Comparison of ENCODE assay signal across 8 cellular contexts in the genomic region with DNA sequence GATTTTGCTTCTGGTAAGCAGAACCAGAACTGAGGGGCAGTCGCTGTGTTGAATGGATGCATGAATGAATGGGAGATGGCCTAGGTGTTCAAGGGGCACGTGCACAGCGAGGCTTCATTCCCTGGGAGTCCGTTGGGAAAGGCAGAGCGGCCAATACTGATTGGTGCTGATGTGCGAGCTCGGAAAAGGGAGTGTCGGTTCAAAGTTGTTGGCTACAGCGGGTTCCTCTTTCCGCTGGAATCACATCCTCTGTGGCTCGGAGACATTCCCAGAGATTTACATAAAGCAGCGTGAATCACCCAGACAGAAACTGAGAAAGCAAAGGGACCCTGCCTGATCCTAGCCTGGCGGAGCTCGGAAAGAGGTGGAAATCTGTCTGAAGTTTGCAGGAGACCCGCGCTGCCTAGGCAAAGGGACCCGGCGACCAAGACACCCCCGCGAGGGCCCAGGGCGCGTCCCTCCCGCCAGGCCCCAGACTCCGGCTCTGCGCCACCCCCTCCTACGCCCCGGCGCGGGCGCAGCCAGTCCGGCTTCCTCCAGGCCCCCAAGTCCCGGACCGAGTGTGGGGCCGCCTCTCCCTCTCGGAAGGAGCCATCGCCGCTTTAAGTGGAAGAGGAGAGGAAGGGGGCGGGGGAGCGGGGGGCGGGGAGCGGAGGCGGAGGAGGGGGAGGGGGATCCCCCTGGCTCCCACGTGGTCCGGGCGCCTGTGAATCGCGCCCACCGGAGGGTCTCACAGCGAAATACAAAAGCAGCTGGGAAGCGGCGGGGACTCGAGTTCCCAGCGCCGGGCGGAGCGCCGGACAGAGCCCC. TPM values are rescaled to one million over a fixed set of nuclear protein-coding genes. Genes with fewer than 3 reads are reported as not detected.
DNase-seq lines count a peak whose midpoint lies in the region; ATAC-seq and TF ChIP-seq lines count a peak whose summit lies in the region.

A gene with protein sequence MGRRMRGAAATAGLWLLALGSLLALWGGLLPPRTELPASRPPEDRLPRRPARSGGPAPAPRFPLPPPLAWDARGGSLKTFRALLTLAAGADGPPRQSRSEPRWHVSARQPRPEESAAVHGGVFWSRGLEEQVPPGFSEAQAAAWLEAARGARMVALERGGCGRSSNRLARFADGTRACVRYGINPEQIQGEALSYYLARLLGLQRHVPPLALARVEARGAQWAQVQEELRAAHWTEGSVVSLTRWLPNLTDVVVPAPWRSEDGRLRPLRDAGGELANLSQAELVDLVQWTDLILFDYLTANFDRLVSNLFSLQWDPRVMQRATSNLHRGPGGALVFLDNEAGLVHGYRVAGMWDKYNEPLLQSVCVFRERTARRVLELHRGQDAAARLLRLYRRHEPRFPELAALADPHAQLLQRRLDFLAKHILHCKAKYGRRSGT (plus strand): TSS at position 774 of the 810 bp plus-strand sequence. CDS start 177 bp downstream, outside the sequence.

- CTCF ChIA-PET in activated CD8-positive, alpha-beta memory T cell treated with anti-CD3 and anti-CD28 coated beads, Interleukin-2, amount 10 ng/mL, durations not matched to agents 7 days and 5 days (lab: Charles Lee), result interaction anchor here (0.6 to 3.3 kb wide), 4 partner anchors 46 to 649 kb away, joined by 3 to 10 read pairs (median 3); no protein-coding TSS in a partner anchor
- CTCF ChIA-PET in activated CD4-positive, alpha-beta memory T cell treated with anti-CD3 and anti-CD28 coated beads for 36 hours (lab: Charles Lee), result interaction anchor here (0.6 to 3.5 kb wide), 8 partner anchors 14 to 861 kb away, joined by 3 to 19 read pairs (median 3); no protein-coding TSS in a partner anchor

- TF ChIP-seq CTCF in esophagus squamous epithelium (IDR thresholded peaks at IDR 0.05) (no peak), mucosa of descending colon (IDR thresholded peaks at IDR 0.05) (no peak), thoracic aorta (IDR thresholded peaks at IDR 0.05) (no peak)

- H3K4me3 ChIP-seq in esophagus squamous epithelium (peak within 1 kb of the TSS; percentile 53 to 76 (median 64)), mucosa of descending colon (no peak within 1 kb of the TSS), thoracic aorta (peak within 1 kb of the TSS; percentile 76)

- intact Hi-C loops in activated CD4-positive, alpha-beta memory T cell treated with anti-CD3 and anti-CD28 coated beads for 36 hours (cut with micrococcal nuclease), result loop anchor here (2.0 to 10.0 kb wide), 3 partner anchors 434 to 1129 kb away; no protein-coding TSS in a partner anchor
- intact Hi-C loops in esophagus squamous epithelium (cut with DNase I) (loop anchor here (5.0 to 10.0 kb wide), 4 partner anchors 199 to 877 kb away; no protein-coding TSS in a partner anchor), mucosa of descending colon (cut with DNase I, micrococcal nuclease) (loop anchor here in 1 of 2 donors (5.0 kb wide), 1 partner anchor 649 kb away; no protein-coding TSS in a partner anchor)

- WGBS in esophagus squamous epithelium, 2 donors, result 1 to 14% methylated on average over 9 to 12 of the region's 57 CpGs

- H3K4me1 ChIP-seq in esophagus squamous epithelium (peaks cover 18 to 61% (median 20%) of the 10 kb centered on the region in 3 donors), mucosa of descending colon (ENCODE audit: low read depth) (peaks cover 13% of the 10 kb centered on the region), thoracic aorta (ENCODE audit: control insufficient read depth in 1 of 2, low read depth in 2 of 2) (peaks cover 10 to 24% of the 10 kb centered on the region in 2 donors)

- no peaks in the 10 kb centered on the region for H3K36me3 Mint-ChIP-seq in activated CD8-positive, alpha-beta memory T cell treated with anti-CD3 and anti-CD28 coated beads, Interleukin-2, amount 10 ng/mL, durations not matched to agents 7 days and 5 days
- H3K36me3 Mint-ChIP-seq in activated CD4-positive, alpha-beta memory T cell treated with anti-CD3 and anti-CD28 coated beads for 36 hours, result no peaks in the 10 kb centered on the region

- peak within 1 kb of the TSS; percentile 79 to 88 (median 86) for H3K27ac ChIP-seq in esophagus squamous epithelium
- no peak within 1 kb of the TSS for H3K27ac ChIP-seq in thoracic aorta

- no peak within 1 kb of the TSS for H3K27ac Mint-ChIP-seq in activated CD8-positive, alpha-beta memory T cell treated with anti-CD3 and anti-CD28 coated beads, Interleukin-2, amount 10 ng/mL, durations not matched to agents 7 days and 5 days
- no peak within 1 kb of the TSS for H3K27ac Mint-ChIP-seq in activated CD4-positive, alpha-beta memory T cell treated with anti-CD3 and anti-CD28 coated beads for 36 hours

- DNase-seq in activated CD8-positive, alpha-beta memory T cell treated with anti-CD3 and anti-CD28 coated beads for 24 hours, result peak; percentile 69
- no peak for DNase-seq in activated CD8-positive, alpha-beta memory T cell treated with anti-CD3 and anti-CD28 coated beads, Interleukin-2, amount 10 ng/mL, durations not matched to agents 7 days and 5 days
- DNase-seq in NCI-H1694 (lab: John Stamatoyannopoulos, UW) (peak; percentile 31), esophagus squamous epithelium (lab: John Stamatoyannopoulos, UW) (no peak), mucosa of descending colon (peak; percentile 21 to 59 (median 41)), thoracic aorta (ENCODE audit: low spot score) (no peak)
- peak; percentile 30 for DNase-seq in activated CD4-positive, alpha-beta memory T cell treated with anti-CD3 and anti-CD28 coated beads for 36 hours

- no peaks in the 10 kb centered on the region for H3K9me3 ChIP-seq in esophagus squamous epithelium
- no peaks in the 10 kb centered on the region for H3K9me3 ChIP-seq in mucosa of descending colon
- H3K9me3 ChIP-seq in thoracic aorta, result no peaks in the 10 kb centered on the region

- no peak for TF ChIP-seq POLR2A in esophagus squamous epithelium (IDR thresholded peaks at IDR 0.05)

- H3K27me3 ChIP-seq in esophagus squamous epithelium (peaks cover 0 to 61% (median 0%) of the 10 kb centered on the region in 4 donors), thoracic aorta (replicated peaks; ENCODE audit: insufficient read depth) (no peaks in the 10 kb centered on the region)

- POLR2A ChIA-PET in activated CD4-positive, alpha-beta memory T cell treated with anti-CD3 and anti-CD28 coated beads for 36 hours (lab: Charles Lee), result no interaction called here

- no peaks in the 10 kb centered on the region for H3K9me3 Mint-ChIP-seq in activated CD8-positive, alpha-beta memory T cell treated with anti-CD3 and anti-CD28 coated beads, Interleukin-2, amount 10 ng/mL, durations not matched to agents 7 days and 5 days (ENCODE audit: low read depth)
- H3K9me3 Mint-ChIP-seq in activated CD4-positive, alpha-beta memory T cell treated with anti-CD3 and anti-CD28 coated beads for 36 hours, result no peaks in the 10 kb centered on the region

- no peak for ATAC-seq in activated CD8-positive, alpha-beta memory T cell treated with anti-CD3 and anti-CD28 coated beads, Interleukin-2, amount 10 ng/mL, durations not matched to agents 7 days and 5 days
- peak; percentile 27 for ATAC-seq in HG02610 (IDR thresholded peaks at IDR 0.05; ENCODE audit: unreplicated experiment)
- peak; percentile 52 for ATAC-seq in mucosa of descending colon
- no peak for ATAC-seq in thoracic aorta (ENCODE audit: insufficient number of reproducible peaks, low FRiP score, low read depth)

- no peak within 1 kb of the TSS for H3K4me3 Mint-ChIP-seq in activated CD8-positive, alpha-beta memory T cell treated with anti-CD3 and anti-CD28 coated beads, Interleukin-2, amount 10 ng/mL, durations not matched to agents 7 days and 5 days
- H3K4me3 Mint-ChIP-seq in activated CD4-positive, alpha-beta memory T cell treated with anti-CD3 and anti-CD28 coated beads for 36 hours, result peak within 1 kb of the TSS; percentile 58

- peaks cover 4% of the 10 kb centered on the region for H3K4me1 Mint-ChIP-seq in activated CD8-positive, alpha-beta memory T cell treated with anti-CD3 and anti-CD28 coated beads, Interleukin-2, amount 10 ng/mL, durations not matched to agents 7 days and 5 days
- peaks cover 12% of the 10 kb centered on the region for H3K4me1 Mint-ChIP-seq in activated CD4-positive, alpha-beta memory T cell treated with anti-CD3 and anti-CD28 coated beads for 36 hours (ENCODE audit: low read depth)

- peaks cover 66% of the 10 kb centered on the region for H3K27me3 Mint-ChIP-seq in activated CD8-positive, alpha-beta memory T cell treated with anti-CD3 and anti-CD28 coated beads, Interleukin-2, amount 10 ng/mL, durations not matched to agents 7 days and 5 days
- H3K27me3 Mint-ChIP-seq in activated CD4-positive, alpha-beta memory T cell treated with anti-CD3 and anti-CD28 coated beads for 36 hours, result peaks cover 58% of the 10 kb centered on the region

- H3K36me3 ChIP-seq in esophagus squamous epithelium (no peaks in the 10 kb centered on the region), mucosa of descending colon (ENCODE audit: low read depth) (no peaks in the 10 kb centered on the region), thoracic aorta (no peaks in the 10 kb centered on the region)

RNA-seq across cellular contexts. Expression of the gene that starts here (rescaled TPM):
- total RNA-seq in activated CD8-positive, alpha-beta memory T cell treated with anti-CD3 and anti-CD28 coated beads, Interleukin-2, amount 10 ng/mL, durations not matched to agents 7 days and 5 days, result under 1 TPM in 1 of 2 experiments, not detected in 1; 0.33 TPM
- total RNA-seq in activated CD4-positive, alpha-beta memory T cell treated with anti-CD3 and anti-CD28 coated beads for 36 hours, result under 1 TPM; 0.46 to 0.62 TPM
- total RNA-seq in esophagus squamous epithelium, result 10 to 100 TPM in 3 of 4 donors, 1 to 10 TPM in 1; 8.8 to 12.4 (median 11.1) TPM
- 1 to 10 TPM in 1 of 3 donors, under 1 TPM in 2; 0.36 to 1.7 (median 0.84) TPM for total RNA-seq in mucosa of descending colon
- total RNA-seq in thoracic aorta, result 10 to 100 TPM in 1 of 2 donors, 1 to 10 TPM in 1; 5.4 to 19.2 TPM

Comparison
In these comparisons a context has a peak if more than half of its experiments do, and no peak if none do; other contexts are left out.
1. DNase-seq: peak in activated CD8-positive, alpha-beta memory T cell treated with anti-CD3 and anti-CD28 coated beads for 24 hours (single experiment), NCI-H1694 (single experiment) and mucosa of descending colon (3 of 3); none in activated CD8-positive, alpha-beta memory T cell treated with anti-CD3 and anti-CD28 coated beads, Interleukin-2, amount 10 ng/mL, durations not matched to agents 7 days and 5 days (single experiment), esophagus squamous epithelium (single experiment) and thoracic aorta (single experiment).
2. Peak in DNase-seq in activated CD4-positive, alpha-beta memory T cell treated with anti-CD3 and anti-CD28 coated beads for 36 hours; RNA of the gene not detected or under 1 TPM.
3. ATAC-seq: peak in HG02610 (single experiment) and mucosa of descending colon (single experiment); none in activated CD8-positive, alpha-beta memory T cell treated with anti-CD3 and anti-CD28 coated beads, Interleukin-2, amount 10 ng/mL, durations not matched to agents 7 days and 5 days (single experiment) and thoracic aorta (single experiment).
4. H3K27ac ChIP-seq: peak in esophagus squamous epithelium (4 of 4); none in thoracic aorta (0 of 2).